Comparison of ENCODE assay signal across 6 cellular contexts in the genomic region with DNA sequence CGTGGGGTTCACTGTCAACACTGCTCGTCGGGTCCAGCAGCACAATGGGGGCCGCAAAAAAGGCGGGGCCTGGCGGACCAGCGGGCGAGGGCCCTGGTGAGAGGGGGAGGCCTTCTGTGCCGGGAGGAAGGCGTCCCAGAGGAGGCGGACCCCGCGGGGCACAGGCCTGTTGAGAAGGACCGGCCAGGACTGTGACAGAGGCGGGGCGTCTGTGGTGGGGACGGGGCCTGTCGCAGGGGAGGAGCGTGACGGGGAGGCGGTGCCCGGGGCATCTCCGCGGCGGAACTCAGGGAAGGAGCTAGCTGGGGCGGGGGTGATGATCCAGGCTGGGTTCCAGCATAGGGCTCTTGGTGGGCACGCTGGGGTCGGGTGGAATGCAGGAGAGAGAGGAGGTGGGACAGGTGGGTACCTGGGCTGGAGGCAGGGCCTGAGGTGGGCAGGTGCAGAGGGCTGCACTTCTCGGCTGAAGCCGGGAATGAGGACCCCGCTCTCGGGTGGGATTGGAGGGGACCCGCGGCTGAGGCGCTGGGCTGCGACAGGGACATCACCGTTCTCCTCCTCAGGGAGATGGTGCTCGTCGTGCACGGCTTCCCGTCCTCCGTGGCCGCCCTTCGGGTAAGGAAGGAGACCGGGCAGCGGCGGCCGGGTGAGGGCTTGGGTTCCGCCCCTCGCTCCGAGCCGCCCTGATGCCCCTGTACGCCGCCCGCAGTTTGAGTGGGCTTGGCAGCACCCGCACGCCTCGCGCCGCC. TPM values are rescaled to one million over a fixed set of nuclear protein-coding genes. Genes with fewer than 3 reads are reported as not detected.
DNase-seq lines count a peak whose midpoint lies in the region; ATAC-seq, FAIRE-seq and TF ChIP-seq lines count a peak whose summit lies in the region.
"Not testable (repeated sequence)": the region's sequence is repeated elsewhere in the genome, so short reads cannot be mapped to it uniquely, and the experiment has no call there.

No MANE protein-coding gene starts in this region.

- not testable (repeated sequence) for H3K9me3 Mint-ChIP-seq in stimulated activated effector memory CD8-positive, alpha-beta T cell treated with anti-CD3 and anti-CD28 coated beads, Interleukin-12 subunit alpha, Interleukin-12 subunit beta, amount 100 ng/mL, for 72 hours

- CTCF ChIA-PET in IMR-90 (lab: Yijun Ruan, JAX); GM12878 (lab: Yijun Ruan, JAX): not testable (repeated sequence)

- H3K79me2 ChIP-seq in GM12878 (ENCODE audit: control insufficient read depth, insufficient read depth, low read length): not testable (repeated sequence)

- H3K79me1 ChIP-seq in IMR-90 (ENCODE audit: low read depth in 1 of 2, low read length in 2 of 2): not testable (repeated sequence)

- H3K56ac ChIP-seq in IMR-90 (ENCODE audit: extremely low read depth, insufficient read depth, low read length): not testable (repeated sequence)

- not testable (repeated sequence) for H2AFZ ChIP-seq in IMR-90 (replicated peaks; ENCODE audit: low read length, poor library complexity); GM12878 (ENCODE audit: control insufficient read depth, low read depth, low read length)

- TF ChIP-seq EP300 in GM12878 (IDR thresholded peaks at IDR 0.05; ENCODE audit: borderline replicate concordance in 1 of 2, control insufficient read depth in 1 of 2, low read depth in 2 of 2, low read length in 2 of 2): not testable (repeated sequence)

- H3K9me1 ChIP-seq in IMR-90 (ENCODE audit: insufficient read depth, low read length): not testable (repeated sequence)

- intact Hi-C loops in IMR-90 (cut with micrococcal nuclease); GM12878 (cut with micrococcal nuclease; ENCODE audit: unreplicated experiment); kidney (cut with DNase I): not testable (repeated sequence)

- not testable (repeated sequence) for H3K27ac Mint-ChIP-seq in stimulated activated effector memory CD8-positive, alpha-beta T cell treated with anti-CD3 and anti-CD28 coated beads, Interleukin-12 subunit alpha, Interleukin-12 subunit beta, amount 100 ng/mL, for 72 hours

- ATAC-seq in GM18517 (IDR thresholded peaks at IDR 0.05; ENCODE audit: unreplicated experiment): peak; percentile 40
- peak; percentile 46 for ATAC-seq in HG02588 (IDR thresholded peaks at IDR 0.05; ENCODE audit: unreplicated experiment)
- peak; percentile 82 for ATAC-seq in IMR-90 (ENCODE audit: low read depth)
- peak; percentile 84 for ATAC-seq in GM12878
- peak; percentile 85 for ATAC-seq in stimulated activated effector memory CD8-positive, alpha-beta T cell treated with anti-CD3 and anti-CD28 coated beads, Interleukin-12 subunit alpha, Interleukin-12 subunit beta, amount 100 ng/mL, for 72 hours

- BruUV-seq in IMR-90 (replicated peaks; lab: Mats Ljungman, UMichigan) (TSS peak; percentile 95), GM12878 (replicated peaks; lab: Mats Ljungman, UMichigan) (TSS peak; percentile 90)

- peak overlapping the region; percentile 93 for H3K4me2 ChIP-seq in IMR-90 (ENCODE audit: low read depth, low read length)
- not testable (repeated sequence) for H3K4me2 ChIP-seq in GM12878 (ENCODE audit: control insufficient read depth, insufficient read depth)

- H4K91ac ChIP-seq in IMR-90 (ENCODE audit: insufficient read depth, low read depth, low read length): not testable (repeated sequence)

- not testable (repeated sequence) for H2BK20ac ChIP-seq in IMR-90 (ENCODE audit: low read depth, low read length)

- not testable (repeated sequence) for H3K36me3 ChIP-seq in IMR-90 (ENCODE audit: control insufficient read depth, insufficient read depth, low read length); GM12878 (ENCODE audit: control insufficient read depth in 2 of 2, insufficient read depth in 2 of 2, low read length in 1 of 2); kidney (ENCODE audit: control insufficient read depth in 1 of 2, insufficient read depth in 2 of 2, low read length in 2 of 2)

- not testable (repeated sequence) for H2AK5ac ChIP-seq in IMR-90 (ENCODE audit: low read depth, low read length)

- H3K23ac ChIP-seq in IMR-90 (ENCODE audit: low read depth, low read length): not testable (repeated sequence)

- TF ChIP-seq CTCF in IMR-90 (conservative IDR thresholded peaks at IDR 0.05; ENCODE audit: low read depth, low read length); GM12878 (IDR thresholded peaks at IDR 0.05 in 2 of 3, conservative IDR thresholded peaks at IDR 0.05 in 1 of 3; ENCODE audit: control insufficient read depth in 2 of 3, extremely low read depth in 1 of 3, insufficient read depth in 1 of 3, low read depth in 3 of 3, low read length in 3 of 3); kidney (IDR thresholded peaks at IDR 0.05; ENCODE audit: borderline replicate concordance, extremely low read depth, insufficient read depth): not testable (repeated sequence)

- H4K5ac ChIP-seq in IMR-90 (ENCODE audit: low read depth, low read length): not testable (repeated sequence)

- H4K20me1 ChIP-seq in IMR-90 (ENCODE audit: insufficient read depth, low read length); GM12878 (ENCODE audit: control insufficient read depth, insufficient read depth): not testable (repeated sequence)

- not testable (repeated sequence) for H2BK5ac ChIP-seq in IMR-90 (ENCODE audit: low read depth, low read length, poor library complexity, severe bottlenecking)

- not testable (repeated sequence) for H3K27me3 ChIP-seq in IMR-90 (ENCODE audit: control insufficient read depth, insufficient read depth, low read length); GM12878 (replicated peaks in 1 of 2; ENCODE audit: control insufficient read depth in 2 of 2, insufficient read depth in 2 of 2, low read length in 1 of 2)

- H3K9me3 ChIP-seq in IMR-90 (ENCODE audit: control insufficient read depth, insufficient read depth, low read length); GM12878 (replicated peaks; ENCODE audit: control insufficient read depth, insufficient read depth, low read length); kidney (ENCODE audit: control insufficient read depth in 1 of 2, low read length in 2 of 2): not testable (repeated sequence)

- POLR2A ChIA-PET in IMR-90 (lab: Charles Lee; ENCODE audit: unreplicated experiment); GM12878 (lab: Charles Lee): not testable (repeated sequence)

- H3K4me3 Mint-ChIP-seq in stimulated activated effector memory CD8-positive, alpha-beta T cell treated with anti-CD3 and anti-CD28 coated beads, Interleukin-12 subunit alpha, Interleukin-12 subunit beta, amount 100 ng/mL, for 72 hours: not testable (repeated sequence)

- H3K4me1 Mint-ChIP-seq in stimulated activated effector memory CD8-positive, alpha-beta T cell treated with anti-CD3 and anti-CD28 coated beads, Interleukin-12 subunit alpha, Interleukin-12 subunit beta, amount 100 ng/mL, for 72 hours: not testable (repeated sequence)

- not testable (repeated sequence) for H3K4me1 ChIP-seq in IMR-90 (ENCODE audit: control insufficient read depth, insufficient read depth, low read length); GM12878 (ENCODE audit: control insufficient read depth, insufficient read depth, low read length); kidney (ENCODE audit: control insufficient read depth in 1 of 2, insufficient read depth in 1 of 2, low read depth in 1 of 2, low read length in 2 of 2)

- in situ Hi-C loops in IMR-90 (cut with MboI; ENCODE audit: low sequenced_read_pairs): loop anchor here (25.0 kb wide), 1 partner anchor 218 kb away; a partner anchor contains a TSS
- in situ Hi-C loops in GM12878 (cut with MboI): not testable (repeated sequence)

- H3K4ac ChIP-seq in IMR-90 (ENCODE audit: low read depth, low read length): not testable (repeated sequence)

- TF ChIP-seq RAD21 in IMR-90 (IDR thresholded peaks at IDR 0.05; ENCODE audit: low read length); GM12878 (IDR thresholded peaks at IDR 0.05; ENCODE audit: insufficient read depth, low read depth, low read length): not testable (repeated sequence)

- peak overlapping the region; percentile 63 for H3K4me3 ChIP-seq in IMR-90 (ENCODE audit: insufficient read depth, low read depth, low read length)
- H3K4me3 ChIP-seq in GM12878; kidney (ENCODE audit: low read length in 2 of 2): not testable (repeated sequence)

- not testable (repeated sequence) for H2BK120ac ChIP-seq in IMR-90 (ENCODE audit: low read depth, low read length)

- SMC1A ChIA-PET in GM12878 (lab: Charles Lee; ENCODE audit: uncharacterized antibody, unreplicated experiment): not testable (repeated sequence)

- not testable (repeated sequence) for FAIRE-seq in GM12878 (lab: Jason Lieb, UNC); kidney (lab: Jason Lieb, UNC)

- not testable (repeated sequence) for H2BK15ac ChIP-seq in IMR-90 (ENCODE audit: low read depth, low read length)

- peak overlapping the region; percentile 90; the same call in 1 of the 2 replicates for H3K9ac ChIP-seq in IMR-90 (ENCODE audit: low read depth, low read length)
- H3K9ac ChIP-seq in GM12878 (ENCODE audit: control insufficient read depth, insufficient read depth, low read length); kidney (ENCODE audit: low read length in 2 of 2): not testable (repeated sequence)

- not testable (repeated sequence) for H3K14ac ChIP-seq in IMR-90 (replicated peaks; ENCODE audit: low read depth, low read length)

- dilution Hi-C loops in IMR-90 (cut with HindIII; ENCODE audit: low sequenced_read_pairs, unreplicated experiment): not testable (repeated sequence)

- not testable (repeated sequence) for DNase-seq in IMR-90; GM12878 (ENCODE audit: low read depth, low spot score)
- peak; percentile 82 for DNase-seq in kidney
- peak in 1 of 2 donors; percentile 66 for DNase-seq in stimulated activated effector memory CD8-positive, alpha-beta T cell treated with anti-CD3 and anti-CD28 coated beads, Interleukin-12 subunit alpha, Interleukin-12 subunit beta, amount 100 ng/mL, for 72 hours (ENCODE audit: low spot score in 2 of 2)

- not testable (repeated sequence) for H2AK9ac ChIP-seq in IMR-90 (replicated peaks; ENCODE audit: low read depth, low read length, poor library complexity)

- peak overlapping the region; percentile 71; the same call in 1 of the 2 replicates for H3K27ac ChIP-seq in IMR-90 (ENCODE audit: insufficient read depth, low read length)
- not testable (repeated sequence) for H3K27ac ChIP-seq in GM12878 (ENCODE audit: control insufficient read depth, insufficient read depth); kidney (ENCODE audit: low read depth in 2 of 2, low read length in 2 of 2)

- not testable (repeated sequence) for H3K18ac ChIP-seq in IMR-90 (ENCODE audit: low read depth, low read length)

- not testable (repeated sequence) for TF ChIP-seq POLR2A in IMR-90 (IDR thresholded peaks at IDR 0.05; ENCODE audit: low read depth, low read length); GM12878 (IDR thresholded peaks at IDR 0.05; ENCODE audit: low read depth, low read length)

- not testable (repeated sequence) for H4K8ac ChIP-seq in IMR-90 (ENCODE audit: low read depth in 2 of 2, low read length in 2 of 2)

- H3K36me3 Mint-ChIP-seq in stimulated activated effector memory CD8-positive, alpha-beta T cell treated with anti-CD3 and anti-CD28 coated beads, Interleukin-12 subunit alpha, Interleukin-12 subunit beta, amount 100 ng/mL, for 72 hours: not testable (repeated sequence)

- WGBS in IMR-90 (ENCODE audit: extremely low coverage in 2 of 2, insufficient read length in 1 of 2), 2 experiments: no CpG with 5 or more reads among the region's 60 CpGs
- WGBS in GM12878 (ENCODE audit: insufficient coverage, insufficient replicate concordance, low lambda C conversion rate, missing lambda C conversion rate): 0% methylated on average over 14 of the region's 60 CpGs

- RAD21 ChIA-PET in GM12878 (lab: Charles Lee; ENCODE audit: unreplicated experiment): not testable (repeated sequence)

RNA-seq across cellular contexts. Expression of a gene that starts 0.7 kb away (rescaled TPM):
- total RNA-seq in IMR-90 (2012; rRNA removed): 8.4 and 11.4 TPM in 2 replicates
- polyA plus RNA-seq in IMR-90 (2012; rRNA removed): 35.1 and 44.4 TPM in 2 replicates
- 35.5 and 46.1 TPM in 2 replicates for polyA plus RNA-seq in IMR-90 (2012; cell fraction: cytosol; rRNA removed)
- 49.9 and 142 TPM in 2 replicates for polyA plus RNA-seq in IMR-90 (2012; cell fraction: nucleus; rRNA removed; ENCODE audit: low replicate concordance)
- total RNA-seq in GM12878 (2013; cell fraction: nucleolus; rRNA removed): 25.3 and 40.2 TPM in 2 replicates
- 56.3 and 65.6 TPM in 2 replicates for total RNA-seq in GM12878 (2014; rRNA removed)
- 11.6 and 12.1 TPM in 2 replicates for total RNA-seq in GM12878 (2014; rRNA removed; fragmentation: Illumina TruSeq; extraction: Trizol)
- total RNA-seq in GM12878 (2021): 56.4 and 88.1 TPM in 2 replicates
- polyA plus RNA-seq in GM12878 (2011; ENCODE audit: low read depth): 10.6 TPM
- 14.7 and 17.1 TPM in 2 replicates for polyA plus RNA-seq in GM12878 (2011; rRNA removed)
- polyA plus RNA-seq in GM12878 (2011; cell fraction: cytosol; rRNA removed): 29.4 and 46.4 TPM in 2 replicates
- polyA plus RNA-seq in GM12878 (2011; cell fraction: nucleus; rRNA removed): 40.7 and 101 TPM in 2 replicates
- polyA plus RNA-seq in GM12878 (2012): 40.1 and 41.8 TPM in 2 replicates
- polyA plus RNA-seq in GM12878 (2014; fragmentation: Illumina TruSeq; extraction: Trizol): 7.7 and 9.8 TPM in 2 replicates
- 10 to 100 TPM in 1 of 2 experiments, 1 to 10 TPM in 1; 2.5 to 11.0 TPM for polyA plus RNA-seq in GM12878 (2014; fragmentation: Nextera tagmentation; extraction: Ambion mirVana)
- 43.2 and 70.8 TPM in 2 replicates for polyA plus RNA-seq in GM12878 (2014; rRNA removed)
- polyA plus RNA-seq in GM12878 (2016; fragmentation: Nextera tagmentation; extraction: Ambion mirVana): 100 to 1,000 TPM; 110 to 123 TPM
- polyA minus RNA-seq in GM12878 (2011; rRNA and poly(A)+ RNA removed): 6.6 and 16.0 TPM in 2 replicates
- polyA minus RNA-seq in GM12878 (2011; cell fraction: cytosol; rRNA and poly(A)+ RNA removed): 8.3 and 16.4 TPM in 2 replicates
- polyA minus RNA-seq in GM12878 (2011; cell fraction: nucleus; rRNA and poly(A)+ RNA removed): 13.1 and 27.5 TPM in 2 replicates
- 51.3 TPM for total RNA-seq in kidney
- polyA plus RNA-seq in kidney (ENCODE audit: insufficient read depth, low read depth, low replicate concordance): 35.4 TPM

RNA-seq across cellular contexts. Expression of a gene that starts 0.9 kb away (rescaled TPM):
- total RNA-seq in IMR-90 (2012; rRNA removed): 301 and 407 TPM in 2 replicates
- polyA plus RNA-seq in IMR-90 (2012; rRNA removed): 90.1 and 121 TPM in 2 replicates
- 1,032 and 2,834 TPM in 2 replicates for polyA plus RNA-seq in IMR-90 (2012; cell fraction: cytosol; rRNA removed)
- polyA plus RNA-seq in IMR-90 (2012; cell fraction: nucleus; rRNA removed; ENCODE audit: low replicate concordance): 55.5 and 93.4 TPM in 2 replicates
- 16.2 and 31.3 TPM in 2 replicates for total RNA-seq in GM12878 (2013; cell fraction: nucleolus; rRNA removed)
- 49.1 and 64.6 TPM in 2 replicates for total RNA-seq in GM12878 (2014; rRNA removed)
- total RNA-seq in GM12878 (2014; rRNA removed; fragmentation: Illumina TruSeq; extraction: Trizol): 122 and 125 TPM in 2 replicates
- 180 and 183 TPM in 2 replicates for total RNA-seq in GM12878 (2021)
- 96.7 TPM for polyA plus RNA-seq in GM12878 (2011; ENCODE audit: low read depth)
- polyA plus RNA-seq in GM12878 (2011; rRNA removed): 39.9 and 40.3 TPM in 2 replicates
- 252 and 267 TPM in 2 replicates for polyA plus RNA-seq in GM12878 (2011; cell fraction: cytosol; rRNA removed)
- 77.1 and 129 TPM in 2 replicates for polyA plus RNA-seq in GM12878 (2011; cell fraction: nucleus; rRNA removed)
- 103 and 174 TPM in 2 replicates for polyA plus RNA-seq in GM12878 (2012)
- 36.7 and 47.3 TPM in 2 replicates for polyA plus RNA-seq in GM12878 (2014; fragmentation: Illumina TruSeq; extraction: Trizol)
- polyA plus RNA-seq in GM12878 (2014; fragmentation: Nextera tagmentation; extraction: Ambion mirVana): 100 to 1,000 TPM; 139 to 168 TPM
- 84.5 and 101 TPM in 2 replicates for polyA plus RNA-seq in GM12878 (2014; rRNA removed)
- 100 to 1,000 TPM; 273 to 292 TPM for polyA plus RNA-seq in GM12878 (2016; fragmentation: Nextera tagmentation; extraction: Ambion mirVana)
- 25.9 and 76.4 TPM in 2 replicates for polyA minus RNA-seq in GM12878 (2011; rRNA and poly(A)+ RNA removed)
- polyA minus RNA-seq in GM12878 (2011; cell fraction: cytosol; rRNA and poly(A)+ RNA removed): 23.3 and 35.0 TPM in 2 replicates
- polyA minus RNA-seq in GM12878 (2011; cell fraction: nucleus; rRNA and poly(A)+ RNA removed): 5.5 and 5.6 TPM in 2 replicates
- 77.6 TPM for total RNA-seq in kidney
- polyA plus RNA-seq in kidney (ENCODE audit: insufficient read depth, low read depth, low replicate concordance): 177 TPM

RNA-seq across cellular contexts. Expression of a gene that starts 4.7 kb away (rescaled TPM):
- 0.18 and 1.1 TPM in 2 replicates for total RNA-seq in IMR-90 (2012; rRNA removed)
- polyA plus RNA-seq in IMR-90 (2012; rRNA removed): 12.8 and 17.2 TPM in 2 replicates
- 1.6 and 2.1 TPM in 2 replicates for polyA plus RNA-seq in IMR-90 (2012; cell fraction: cytosol; rRNA removed)
- 27.1 and 49.8 TPM in 2 replicates for polyA plus RNA-seq in IMR-90 (2012; cell fraction: nucleus; rRNA removed; ENCODE audit: low replicate concordance)
- total RNA-seq in GM12878 (2013; cell fraction: nucleolus; rRNA removed): 8.2 and 12.4 TPM in 2 replicates
- 2.0 and 3.9 TPM in 2 replicates for total RNA-seq in GM12878 (2014; rRNA removed)
- total RNA-seq in GM12878 (2014; rRNA removed; fragmentation: Illumina TruSeq; extraction: Trizol): 6.0 and 6.9 TPM in 2 replicates
- total RNA-seq in GM12878 (2021): 4.3 and 4.6 TPM in 2 replicates
- 9.1 TPM for polyA plus RNA-seq in GM12878 (2011; ENCODE audit: low read depth)
- 4.6 and 7.2 TPM in 2 replicates for polyA plus RNA-seq in GM12878 (2011; rRNA removed)
- 3.5 and 4.6 TPM in 2 replicates for polyA plus RNA-seq in GM12878 (2011; cell fraction: cytosol; rRNA removed)
- polyA plus RNA-seq in GM12878 (2011; cell fraction: nucleus; rRNA removed): 27.9 and 42.3 TPM in 2 replicates
- polyA plus RNA-seq in GM12878 (2012): 11.0 and 11.5 TPM in 2 replicates
- 12.8 and 15.8 TPM in 2 replicates for polyA plus RNA-seq in GM12878 (2014; fragmentation: Illumina TruSeq; extraction: Trizol)
- 1 to 10 TPM; 6.1 to 7.3 TPM for polyA plus RNA-seq in GM12878 (2014; fragmentation: Nextera tagmentation; extraction: Ambion mirVana)
- polyA plus RNA-seq in GM12878 (2014; rRNA removed): 3.1 and 3.3 TPM in 2 replicates
- polyA plus RNA-seq in GM12878 (2016; fragmentation: Nextera tagmentation; extraction: Ambion mirVana): 1 to 10 TPM; 6.3 to 8.2 TPM
- 1.5 and 2.1 TPM in 2 replicates for polyA minus RNA-seq in GM12878 (2011; rRNA and poly(A)+ RNA removed)
- polyA minus RNA-seq in GM12878 (2011; cell fraction: cytosol; rRNA and poly(A)+ RNA removed): not detected in 2 replicates
- 2.9 and 6.4 TPM in 2 replicates for polyA minus RNA-seq in GM12878 (2011; cell fraction: nucleus; rRNA and poly(A)+ RNA removed)
- total RNA-seq in kidney: 19.8 TPM
- polyA plus RNA-seq in kidney (ENCODE audit: insufficient read depth, low read depth, low replicate concordance): 31.3 TPM

RNA-seq across cellular contexts. Expression of a gene that starts 10.9 kb away (rescaled TPM):
- total RNA-seq in IMR-90 (2012; rRNA removed) (6.4 and 7.2 TPM in 2 replicates), GM12878 (2014; rRNA removed) (500 and 561 TPM in 2 replicates), GM12878 (2014; rRNA removed; fragmentation: Illumina TruSeq; extraction: Trizol) (819 and 863 TPM in 2 replicates), GM12878 (2021) (1,368 and 1,405 TPM in 2 replicates), kidney (69.3 TPM)
- polyA plus RNA-seq in IMR-90 (2012; rRNA removed) (13.2 and 16.7 TPM in 2 replicates), GM12878 (2011; rRNA removed) (244 and 599 TPM in 2 replicates), GM12878 (2014; fragmentation: Illumina TruSeq; extraction: Trizol) (71.8 and 624 TPM in 2 replicates), GM12878 (2014; fragmentation: Nextera tagmentation; extraction: Ambion mirVana) (10 to 100 TPM; 16.3 to 35.3 TPM), GM12878 (2014; rRNA removed) (1,464 and 1,782 TPM in 2 replicates), GM12878 (2016; fragmentation: Nextera tagmentation; extraction: Ambion mirVana) (100 to 1,000 TPM; 805 to 918 TPM), kidney (ENCODE audit: insufficient read depth, low read depth, low replicate concordance) (8.0 TPM)
- polyA plus RNA-seq in IMR-90 (2012; cell fraction: cytosol; rRNA removed): 8.6 and 13.4 TPM in 2 replicates
- 6.8 and 34.8 TPM in 2 replicates for polyA plus RNA-seq in IMR-90 (2012; cell fraction: nucleus; rRNA removed; ENCODE audit: low replicate concordance)
- 151 and 178 TPM in 2 replicates for total RNA-seq in GM12878 (2013; cell fraction: nucleolus; rRNA removed)
- 256 TPM for polyA plus RNA-seq in GM12878 (2011; ENCODE audit: low read depth)
- 1,169 and 1,928 TPM in 2 replicates for polyA plus RNA-seq in GM12878 (2011; cell fraction: cytosol; rRNA removed)
- 1,402 and 1,898 TPM in 2 replicates for polyA plus RNA-seq in GM12878 (2011; cell fraction: nucleus; rRNA removed)
- polyA plus RNA-seq in GM12878 (2012): 656 and 821 TPM in 2 replicates
- polyA minus RNA-seq in GM12878 (2011; rRNA and poly(A)+ RNA removed): 348 and 783 TPM in 2 replicates
- 382 and 396 TPM in 2 replicates for polyA minus RNA-seq in GM12878 (2011; cell fraction: cytosol; rRNA and poly(A)+ RNA removed)
- polyA minus RNA-seq in GM12878 (2011; cell fraction: nucleus; rRNA and poly(A)+ RNA removed): 202 and 361 TPM in 2 replicates

RNA-seq across cellular contexts. Expression of a gene that starts 53.9 kb away (rescaled TPM):
- total RNA-seq in IMR-90 (2012; rRNA removed): 0.28 and 0.54 TPM in 2 replicates
- polyA plus RNA-seq in IMR-90 (2012; rRNA removed): 4.4 and 4.5 TPM in 2 replicates
- polyA plus RNA-seq in IMR-90 (2012; cell fraction: cytosol; rRNA removed): 1.4 and 2.1 TPM in 2 replicates
- 22.9 and 47.3 TPM in 2 replicates for polyA plus RNA-seq in IMR-90 (2012; cell fraction: nucleus; rRNA removed; ENCODE audit: low replicate concordance)
- 7.9 and 11.6 TPM in 2 replicates for total RNA-seq in GM12878 (2013; cell fraction: nucleolus; rRNA removed)
- 0.28 and 0.54 TPM in 2 replicates for total RNA-seq in GM12878 (2014; rRNA removed)
- 0.81 and 1.1 TPM in 2 replicates for total RNA-seq in GM12878 (2014; rRNA removed; fragmentation: Illumina TruSeq; extraction: Trizol)
- 2.1 and 6.6 TPM in 2 replicates for total RNA-seq in GM12878 (2021)
- 6.0 TPM for polyA plus RNA-seq in GM12878 (2011; ENCODE audit: low read depth)
- 9.0 and 13.2 TPM in 2 replicates for polyA plus RNA-seq in GM12878 (2011; rRNA removed)
- 2.1 and 5.6 TPM in 2 replicates for polyA plus RNA-seq in GM12878 (2011; cell fraction: cytosol; rRNA removed)
- 22.9 and 31.2 TPM in 2 replicates for polyA plus RNA-seq in GM12878 (2011; cell fraction: nucleus; rRNA removed)
- polyA plus RNA-seq in GM12878 (2012): 2.6 and 4.8 TPM in 2 replicates
- 2.6 and 2.7 TPM in 2 replicates for polyA plus RNA-seq in GM12878 (2014; fragmentation: Illumina TruSeq; extraction: Trizol)
- under 1 TPM; 0.15 to 0.32 TPM for polyA plus RNA-seq in GM12878 (2014; fragmentation: Nextera tagmentation; extraction: Ambion mirVana)
- 3.4 and 3.7 TPM in 2 replicates for polyA plus RNA-seq in GM12878 (2014; rRNA removed)
- 1 to 10 TPM; 6.0 to 8.3 TPM for polyA plus RNA-seq in GM12878 (2016; fragmentation: Nextera tagmentation; extraction: Ambion mirVana)
- polyA minus RNA-seq in GM12878 (2011; rRNA and poly(A)+ RNA removed): 17.8 and 34.2 TPM in 2 replicates
- 2.9 and 6.4 TPM in 2 replicates for polyA minus RNA-seq in GM12878 (2011; cell fraction: cytosol; rRNA and poly(A)+ RNA removed)
- 0.24 and 3.5 TPM in 2 replicates for polyA minus RNA-seq in GM12878 (2011; cell fraction: nucleus; rRNA and poly(A)+ RNA removed)
- total RNA-seq in kidney: 20.5 TPM
- 1.2 TPM for polyA plus RNA-seq in kidney (ENCODE audit: insufficient read depth, low read depth, low replicate concordance)
